12 cellular contexts compared by ENCODE assay signal in the genomic region with DNA sequence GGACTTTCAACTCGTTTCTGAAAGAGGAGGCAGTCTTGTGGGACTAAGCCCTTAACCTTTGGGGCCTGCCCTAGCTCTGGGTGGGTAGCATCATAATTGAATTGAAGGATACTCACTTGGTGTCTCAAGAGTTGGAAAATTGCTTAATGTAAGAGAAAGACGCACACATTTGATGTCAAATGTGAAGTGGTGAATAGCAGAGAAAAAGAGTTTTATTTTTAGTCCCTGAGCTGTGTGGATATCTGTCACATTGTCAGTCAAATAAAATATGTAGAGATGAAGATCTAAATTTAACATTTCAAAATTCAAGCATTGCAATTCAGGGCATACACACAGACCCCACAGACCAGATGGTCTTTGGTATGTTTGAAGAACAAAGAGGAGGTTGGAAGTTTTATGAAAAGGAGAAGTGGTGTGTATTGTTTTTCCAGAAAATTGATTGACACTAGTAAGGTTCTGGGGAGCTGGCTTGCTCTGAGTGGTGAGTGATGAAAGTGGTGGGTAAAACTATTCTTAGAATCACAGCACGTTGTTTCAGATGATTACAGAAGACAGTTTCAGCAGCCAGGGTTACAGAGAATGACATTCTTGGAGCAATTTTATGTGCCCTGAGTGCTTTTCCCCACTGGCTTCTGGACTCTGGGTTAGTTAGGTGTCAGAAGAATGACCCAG. TPM values are rescaled to one million over a fixed set of nuclear protein-coding genes. Genes with fewer than 3 reads are reported as not detected.
DNase-seq lines count a peak whose midpoint lies in the region; ATAC-seq and TF ChIP-seq lines count a peak whose summit lies in the region.
"Had no signal": no experiment of that assay in that cellular context is flagged by ENCODE, and none has a peak within 500 bp of the region (broad histone marks: within the 10 kb centered on the region; RNA-seq: fewer than 3 reads in every experiment).

No MANE protein-coding gene starts in this region.

- H3K27ac ChIP-seq in BLaER1 (no peak overlapping the region), SJCRH30 (no peak overlapping the region)
- H3K27ac ChIP-seq: C4-2B had no signal

- TF ChIP-seq CTCF in endothelial cell (IDR thresholded peaks at IDR 0.05; ENCODE audit: unreplicated experiment) = no peak

- peak; percentile 67 for ATAC-seq in GM21360 (IDR thresholded peaks at IDR 0.05; ENCODE audit: unreplicated experiment)
- ATAC-seq in HG02981 (IDR thresholded peaks at IDR 0.05; ENCODE audit: unreplicated experiment) = no peak
- ATAC-seq: HepG2 had no signal

- H3K27me3 ChIP-seq in BLaER1 (no peaks in the 10 kb centered on the region), SJCRH30 (no peaks in the 10 kb centered on the region)

- peaks cover 13% of the 10 kb centered on the region for H3K9me3 ChIP-seq in BLaER1
- no peaks in the 10 kb centered on the region for H3K9me3 ChIP-seq in SJCRH30 (replicated peaks)

- peaks cover 31% of the 10 kb centered on the region for H3K4me1 Mint-ChIP-seq in endothelial cell (ENCODE audit: unreplicated experiment)

- H3K36me3 ChIP-seq in BLaER1 = no peaks in the 10 kb centered on the region
- H3K36me3 ChIP-seq in SJCRH30 = no peaks in the 10 kb centered on the region

- H3K9ac ChIP-seq in BLaER1 = no peak overlapping the region

- peak overlapping the region; percentile 17 for H3K4me3 Mint-ChIP-seq in endothelial cell (ENCODE audit: unreplicated experiment)

- no peaks in the 10 kb centered on the region for H4K20me1 ChIP-seq in BLaER1

- no peak overlapping the region for H3K4me3 ChIP-seq in BLaER1
- H3K4me3 ChIP-seq in SJCRH30 = no peak overlapping the region

- H3K27ac Mint-ChIP-seq in endothelial cell (ENCODE audit: unreplicated experiment) = peak overlapping the region; percentile 92

- H3K9me3 Mint-ChIP-seq in endothelial cell (ENCODE audit: unreplicated experiment) = no peaks in the 10 kb centered on the region

- peaks cover 5% of the 10 kb centered on the region for H3K27me3 Mint-ChIP-seq in endothelial cell (ENCODE audit: unreplicated experiment)

- DNase-seq in NOMO-1 (lab: John Stamatoyannopoulos, UW; ENCODE audit: unreplicated experiment in 2 of 2) (peak; percentile 69 to 85), endothelial cell (ENCODE audit: low spot score) (no peak), SJCRH30 (no peak), T-helper 9 cell (no peak), kidney tubule cell (ENCODE audit: low spot score) (no peak)
- DNase-seq: activated gamma-delta T cell, NCI-H446 treated with DMSO at 0.1 percent for 48 hours had no signal

- H3K4me1 ChIP-seq in BLaER1 = peaks cover 24% of the 10 kb centered on the region
- no peaks in the 10 kb centered on the region for H3K4me1 ChIP-seq in SJCRH30

- H3K36me3 Mint-ChIP-seq in endothelial cell (ENCODE audit: low read depth, unreplicated experiment) = peaks cover 4% of the 10 kb centered on the region

- H3K4me2 ChIP-seq in BLaER1 = peak overlapping the region; percentile 55

RNA-seq across cellular contexts. Expression of a gene that starts 44.9 kb away (rescaled TPM):
- 4.6 TPM for total RNA-seq in endothelial cell (ENCODE audit: unreplicated experiment)
- total RNA-seq in SJCRH30 (2014; rRNA removed; shearing (Covaris generic)) = 3.5 and 4.2 TPM in 2 replicates

Comparison
In these comparisons a context has a peak if more than half of its experiments do, and no peak if none do; other contexts are left out.
1. DNase-seq: peak in NOMO-1 (2 of 2); none in endothelial cell (single experiment), SJCRH30 (0 of 2), T-helper 9 cell (single experiment) and kidney tubule cell (single experiment).